9 cellular contexts compared by ENCODE assay signal in genomic region chr7:47635091-47636090, GRCh38. TPM values are rescaled to one million over a fixed set of nuclear protein-coding genes. Genes with fewer than 3 reads are reported as not detected.
DNase-seq lines count a peak whose midpoint lies in the region; ATAC-seq and TF ChIP-seq lines count a peak whose summit lies in the region.
"Had no signal": no experiment of that assay in that cellular context is flagged by ENCODE, and none has a peak within 500 bp of the region (broad histone marks: within the 10 kb centered on the region; RNA-seq: fewer than 3 reads in every experiment).

No MANE protein-coding gene starts in this region.

- H3K9me3 ChIP-seq in SJSA1 (replicated peaks) (no peaks in the 10 kb centered on the region), tibial artery (no peaks in the 10 kb centered on the region)

- peak; percentile 28 for DNase-seq in LNCaP clone FGC (ENCODE audit: low read depth)
- peak; percentile 60 to 66 for DNase-seq in SJSA1 (ENCODE audit: low read depth in 1 of 2, low spot score in 2 of 2)
- DNase-seq in left colon = peak; percentile 46 to 70
- DNase-seq in tibial artery = peak; percentile 57 to 85
- DNase-seq in NCI-H2227 (lab: John Stamatoyannopoulos, UW; ENCODE audit: unreplicated experiment) = no peak
- DNase-seq in KG1 (lab: John Stamatoyannopoulos, UW) = no peak
- DNase-seq in GM10248 (ENCODE audit: extremely low spot score) = no peak
- DNase-seq: activated CD4-positive, alpha-beta memory T cell treated with anti-CD3 and anti-CD28 coated beads, Interleukin-2, amount 10 ng/mL, durations not matched to agents 7 days and 5 days had no signal

- no peaks in the 10 kb centered on the region for H3K27me3 ChIP-seq in SJSA1 (replicated peaks)
- H3K27me3 ChIP-seq in tibial artery = no peaks in the 10 kb centered on the region

- H3K4me1 ChIP-seq in SJSA1 (replicated peaks) = peaks cover 44% of the 10 kb centered on the region
- H3K4me1 ChIP-seq in tibial artery = peaks cover 0 to 64% (median 53%) of the 10 kb centered on the region in 4 donors

- CTCF ChIA-PET in GM10248 (lab: Yijun Ruan, JAX) = interaction anchor here (1.0 to 1.4 kb wide), 2 partner anchors 63 to 185 kb away, joined by 3 read pairs; no protein-coding TSS in a partner anchor

- intact Hi-C loops in left colon (cut with DNase I, micrococcal nuclease) (no loop called here), tibial artery (cut with DNase I; ENCODE audit: low total_unique reads) (no loop called here)

- ATAC-seq in left colon = peak; percentile 84
- no peak for ATAC-seq in GM19467 (IDR thresholded peaks at IDR 0.05; ENCODE audit: unreplicated experiment)

- H3K4me3 ChIP-seq in LNCaP clone FGC (ENCODE audit: low read depth, low read length) (no peak overlapping the region), SJSA1 (no peak overlapping the region), tibial artery (peak overlapping the region; percentile 2 to 17)

- H3K27ac ChIP-seq in SJSA1 = peak overlapping the region; percentile 53
- peak overlapping the region; percentile 85 to 90 for H3K27ac ChIP-seq in tibial artery

- POLR2A ChIA-PET in GM10248 (lab: Yijun Ruan, JAX) = no interaction called here

- TF ChIP-seq CTCF in LNCaP clone FGC (IDR thresholded peaks at IDR 0.05; ENCODE audit: control insufficient read depth, extremely low read depth, insufficient read depth) = no peak
- no peak for TF ChIP-seq CTCF in tibial artery (IDR thresholded peaks at IDR 0.05)
- no peak for TF ChIP-seq CTCF in GM10248 (IDR thresholded peaks at IDR 0.05; ENCODE audit: control extremely low read depth, extremely low read depth, low read depth, missing control alignments)

- H3K36me3 ChIP-seq in SJSA1 (no peaks in the 10 kb centered on the region), tibial artery (no peaks in the 10 kb centered on the region)

RNA-seq across cellular contexts. Expression of gene TNS3, which starts 53.5 kb away (rescaled TPM):
- total RNA-seq in SJSA1 (2014; rRNA removed; shearing (Covaris generic)) = 56.9 and 92.5 TPM in 2 replicates
- total RNA-seq in left colon = 10 to 100 TPM; 56.9 to 62.3 TPM

Comparison
In these comparisons a context has a peak if more than half of its experiments do, and no peak if none do; other contexts are left out.
1. DNase-seq: peak in LNCaP clone FGC (single experiment), SJSA1 (2 of 2), left colon (2 of 2) and tibial artery (2 of 2); none in NCI-H2227 (single experiment), KG1 (single experiment) and GM10248 (single experiment).
2. H3K4me3 ChIP-seq: peak in tibial artery (2 of 2); none in LNCaP clone FGC (single experiment) and SJSA1 (single experiment).